ENCODE assay signal across 1 cellular context in genomic region chr1:248825573-248825908, GRCh38.
TF ChIP-seq lines count a peak whose summit lies in the region.

No MANE protein-coding gene starts in this region.

TF ChIP-seq in PFSK-1, 5 proteins besides CTCF, POLR2A, EP300 and RAD21:
- TF ChIP-seq REST (IDR thresholded peaks at IDR 0.05; ENCODE audit: insufficient read depth in 1 of 2, low read depth in 2 of 2, low read length in 2 of 2) (no peak), FOXP2 (optimal IDR thresholded peaks at IDR 0.05; ENCODE audit: borderline replicate concordance, extremely low read depth, extremely low read length, insufficient read depth) (no peak), POLR2AphosphoS5 (IDR thresholded peaks at IDR 0.05; ENCODE audit: low read depth, low read length) (no peak; the same call in 1 of the 2 replicates), TAF1 (IDR thresholded peaks at IDR 0.05; ENCODE audit: borderline replicate concordance, insufficient read depth, low read length) (no peak), SIN3A (IDR thresholded peaks at IDR 0.05; ENCODE audit: borderline replicate concordance, insufficient read depth, low read length) (peak; percentile 52; the same call in 1 of the 2 replicates)
